In the genomic region with DNA sequence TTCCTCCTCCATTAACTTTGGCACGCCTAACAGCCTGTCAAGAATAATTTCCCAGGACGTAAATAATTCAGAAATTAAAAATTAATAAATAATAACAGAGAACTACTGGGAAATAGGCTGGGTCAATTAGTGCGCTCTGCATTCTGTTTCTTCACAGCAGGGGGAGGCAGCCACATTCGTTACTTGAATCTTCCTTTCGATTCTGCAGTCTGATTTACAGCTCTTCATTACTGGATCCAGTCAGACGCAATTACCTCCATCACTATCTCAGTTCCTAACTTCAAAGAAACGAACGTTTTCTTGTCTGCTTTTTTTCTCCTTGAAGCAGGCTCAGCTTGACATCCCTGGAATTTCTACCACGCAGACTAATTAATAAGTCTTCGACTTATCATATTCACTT, we compare ENCODE assay signal across 13 cellular contexts. TPM values are rescaled to one million over a fixed set of nuclear protein-coding genes. Genes with fewer than 3 reads are reported as not detected.
A peak's percentile ranks its signal among the peaks of the same experiment; 100 is the strongest.
DNase-seq lines count a peak whose midpoint lies in the region; ATAC-seq and TF ChIP-seq lines count a peak whose summit lies in the region.
"Had no signal": no experiment of that assay in that cellular context is flagged by ENCODE, and none has a peak within 500 bp of the region (broad histone marks: within the 10 kb centered on the region; RNA-seq: fewer than 3 reads in every experiment).

No MANE protein-coding gene starts in this region.

- no peaks in the 10 kb centered on the region for H3K4me1 ChIP-seq in adrenal gland (replicated peaks in 1 of 2)
- H3K4me1 ChIP-seq in hepatocyte (ENCODE audit: insufficient read depth): no peaks in the 10 kb centered on the region
- no peaks in the 10 kb centered on the region for H3K4me1 ChIP-seq in sigmoid colon
- H3K4me1 ChIP-seq: esophagus muscularis mucosa, vagina had no signal

- H3K27ac ChIP-seq in adrenal gland: no peak overlapping the region
- no peak overlapping the region for H3K27ac ChIP-seq in hepatocyte
- H3K27ac ChIP-seq in sigmoid colon: no peak overlapping the region
- H3K27ac ChIP-seq: esophagus muscularis mucosa, vagina had no signal

- peak overlapping the region; percentile 69 for H3K4me2 ChIP-seq in hepatocyte

- no peaks in the 10 kb centered on the region for H3K36me3 ChIP-seq in adrenal gland (replicated peaks in 1 of 2)
- H3K36me3 ChIP-seq in hepatocyte (replicated peaks; ENCODE audit: insufficient read depth, low read depth): no peaks in the 10 kb centered on the region
- H3K36me3 ChIP-seq in sigmoid colon: no peaks in the 10 kb centered on the region
- H3K36me3 ChIP-seq: esophagus muscularis mucosa, vagina had no signal

- H3K9me2 ChIP-seq in hepatocyte (replicated peaks; ENCODE audit: insufficient read depth): no peaks in the 10 kb centered on the region

- intact Hi-C loops in adrenal gland (cut with DNase I): no loop called here
- intact Hi-C loops in sigmoid colon (cut with DNase I): no loop called here

- H3K27me3 ChIP-seq in adrenal gland (no peaks in the 10 kb centered on the region), hepatocyte (no peaks in the 10 kb centered on the region), sigmoid colon (no peaks in the 10 kb centered on the region)
- H3K27me3 ChIP-seq: esophagus muscularis mucosa, vagina had no signal

- TF ChIP-seq POLR2A in adrenal gland (IDR thresholded peaks at IDR 0.05) (no peak), sigmoid colon (IDR thresholded peaks at IDR 0.05) (no peak)

- H3K79me2 ChIP-seq in hepatocyte: no peaks in the 10 kb centered on the region

- H3K4me3 ChIP-seq in adrenal gland (peak overlapping the region in 1 of 4 donors; percentile 52), hepatocyte (no peak overlapping the region), sigmoid colon (peak overlapping the region in 3 of 4 donors; percentile 1 to 16 (median 12))
- H3K4me3 ChIP-seq: esophagus muscularis mucosa, vagina had no signal

- no peaks in the 10 kb centered on the region for H4K20me1 ChIP-seq in hepatocyte (ENCODE audit: insufficient read depth, poor library complexity, severe bottlenecking)

- H3K9me3 ChIP-seq in adrenal gland (replicated peaks in 1 of 3): no peaks in the 10 kb centered on the region
- H3K9me3 ChIP-seq in hepatocyte (ENCODE audit: low read depth): peaks cover 2% of the 10 kb centered on the region
- H3K9me3 ChIP-seq in sigmoid colon: no peaks in the 10 kb centered on the region
- H3K9me3 ChIP-seq: vagina had no signal

- peak; percentile 17 to 44 (median 36) for TF ChIP-seq CTCF in adrenal gland (IDR thresholded peaks at IDR 0.05)
- TF ChIP-seq CTCF in hepatocyte (IDR thresholded peaks at IDR 0.05; ENCODE audit: poor library complexity): peak; percentile 33
- TF ChIP-seq CTCF in sigmoid colon (IDR thresholded peaks at IDR 0.05): no peak

- WGBS in adrenal gland, 4 donors: 29 to 42% (median 36%) methylated on average over 10 of the region's 10 CpGs
- 39% methylated on average over 10 of the region's 10 CpGs for WGBS in hepatocyte (ENCODE audit: low lambda C conversion rate, missing lambda C conversion rate)
- WGBS in sigmoid colon, 2 donors: 78 to 85% methylated on average over 10 of the region's 10 CpGs

- peak overlapping the region; percentile 52 for H2AFZ ChIP-seq in hepatocyte

- no peak for TF ChIP-seq EP300 in sigmoid colon (IDR thresholded peaks at IDR 0.05)

- DNase-seq in GM03348 (ENCODE audit: low spot score): peak; percentile 51
- peak in 3 of 7 donors; percentile 20 to 40 (median 27) for DNase-seq in adrenal gland
- peak; percentile 39 for DNase-seq in hepatocyte (ENCODE audit: low spot score)
- DNase-seq in sigmoid colon: no peak
- DNase-seq in SKM-1 (lab: John Stamatoyannopoulos, UW; ENCODE audit: unreplicated experiment): no peak
- DNase-seq in NCI-H2196 treated with DMSO at 0.1 percent for 48 hours (lab: John Stamatoyannopoulos, UW; ENCODE audit: unreplicated experiment): no peak
- DNase-seq: aorta, left colon, NCI-H1930, OCI-M1 had no signal

- no peak for ATAC-seq in GM21529 (IDR thresholded peaks at IDR 0.05; ENCODE audit: unreplicated experiment)
- ATAC-seq: left colon had no signal

RNA-seq across cellular contexts. Expression of gene RPL34, which starts 9.0 kb away (rescaled TPM):
- total RNA-seq in adrenal gland: 1,000 to 10,000 TPM in 2 of 8 donors, 100 to 1,000 TPM in 6; 516 to 1,037 (median 948) TPM
- 1,000 to 10,000 TPM in 2 of 3 donors, 100 to 1,000 TPM in 1; 902 to 4,489 (median 3,388) TPM for polyA plus RNA-seq in adrenal gland
- total RNA-seq in hepatocyte: 1,213 and 1,669 TPM in 2 replicates
- 785 and 884 TPM in 2 replicates for polyA plus RNA-seq in hepatocyte
- total RNA-seq in sigmoid colon: 1,000 to 10,000 TPM in 3 of 4 donors, 100 to 1,000 TPM in 1; 926 to 1,691 (median 1,619) TPM
- 1,000 to 10,000 TPM; 4,246 to 8,352 (median 4,607) TPM for polyA plus RNA-seq in sigmoid colon

RNA-seq across cellular contexts. Expression of gene OSTC, which starts 39.0 kb away (rescaled TPM):
- total RNA-seq in adrenal gland (100 to 1,000 TPM in 1 of 8 donors, 10 to 100 TPM in 7; 58.8 to 159 (median 75.7) TPM), hepatocyte (372 and 422 TPM in 2 replicates), sigmoid colon (10 to 100 TPM; 52.6 to 80.4 (median 75.4) TPM)
- polyA plus RNA-seq in adrenal gland (100 to 1,000 TPM in 1 of 3 donors, 10 to 100 TPM in 2; 50.4 to 216 (median 60.2) TPM), hepatocyte (388 and 425 TPM in 2 replicates), sigmoid colon (100 to 1,000 TPM in 1 of 3 donors, 10 to 100 TPM in 2; 79.8 to 142 (median 85.9) TPM)

Comparison
In these comparisons a context has a peak if more than half of its experiments do, and no peak if none do; other contexts are left out.
1. DNase-seq: peak in GM03348 (single experiment) and hepatocyte (single experiment); none in sigmoid colon (single experiment), SKM-1 (single experiment) and NCI-H2196 treated with DMSO at 0.1 percent for 48 hours (single experiment).
2. CTCF ChIP-seq: peak in adrenal gland (6 of 6) and hepatocyte (single experiment); none in sigmoid colon (0 of 4).